17 cellular contexts compared by ENCODE assay signal in genomic region chr17:44171931-44172455, GRCh38. TPM values are rescaled to one million over a fixed set of nuclear protein-coding genes. Genes with fewer than 3 reads are reported as not detected.
A peak's percentile ranks its signal among the peaks of the same experiment; 100 is the strongest.
DNase-seq lines count a peak whose midpoint lies in the region; ATAC-seq and TF ChIP-seq lines count a peak whose summit lies in the region.
"Had no signal": no experiment of that assay in that cellular context is flagged by ENCODE, and none has a peak within 500 bp of the region (broad histone marks: within the 10 kb centered on the region; RNA-seq: fewer than 3 reads in every experiment).

No MANE protein-coding gene starts in this region.

- H3K4me1 Mint-ChIP-seq in stimulated activated naive CD8-positive, alpha-beta T cell treated with anti-CD3 and anti-CD28 coated beads, Interleukin-15, amount 100 ng/mL, for 72 hours, result peaks cover 14% of the 10 kb centered on the region
- peaks cover 23% of the 10 kb centered on the region for H3K4me1 Mint-ChIP-seq in WTC11

- DNase-seq in stimulated activated naive CD8-positive, alpha-beta T cell treated with anti-CD3 and anti-CD28 coated beads, Interleukin-15, Interleukin-2, amounts not matched to agents 100 U/mL and 50 U/mL, for 24 hours, result no peak
- DNase-seq in stimulated activated naive CD8-positive, alpha-beta T cell treated with anti-CD3 and anti-CD28 coated beads, Interleukin-15, amount 100 ng/mL, for 72 hours, result no peak
- DNase-seq in WTC11 (ENCODE audit: low spot score), result no peak
- peak; percentile 13 for DNase-seq in myocyte (ENCODE audit: low read depth)
- no peak for DNase-seq in foreskin melanocyte
- no peak for DNase-seq in activated effector memory CD4-positive, alpha-beta T cell treated with Interleukin-2 at 50 U/mL for 16 hours
- DNase-seq in HuH-7.5 (ENCODE audit: low spot score), result no peak
- DNase-seq: activated CD4-positive, alpha-beta T cell treated with anti-CD3 and anti-CD28 coated beads for 4 hours; body of pancreas; DMS79 treated with DMSO at 0.1 percent for 48 hours; head of caudate nucleus; NCI-H1417 treated with DMSO at 0.1 percent for 48 hours; NCI-H526; occipital lobe had no signal

- no peak overlapping the region for H3K27ac Mint-ChIP-seq in stimulated activated naive CD8-positive, alpha-beta T cell treated with anti-CD3 and anti-CD28 coated beads, Interleukin-15, amount 100 ng/mL, for 72 hours
- H3K27ac Mint-ChIP-seq in WTC11, result peak overlapping the region; percentile 26; the same call in 1 of the 2 replicates

- no peak for TF ChIP-seq CTCF in WTC11 (IDR thresholded peaks at IDR 0.05)

- POLR2A ChIA-PET in WTC11 (lab: Charles Lee), result interaction anchor here (0.5 to 0.9 kb wide), 3 partner anchors 61 to 264 kb away, joined by 3 to 6 read pairs (median 3); no protein-coding TSS in a partner anchor

- peaks cover 8% of the 10 kb centered on the region for H3K36me3 Mint-ChIP-seq in WTC11

- CTCF ChIA-PET in WTC11 (lab: Charles Lee), result interaction anchor here (0.7 to 4.3 kb wide), 10 partner anchors 13 to 182 kb away, joined by 3 to 32 read pairs (median 6); partner anchors contain the start of gene TMUB2

- H3K9me3 Mint-ChIP-seq in stimulated activated naive CD8-positive, alpha-beta T cell treated with anti-CD3 and anti-CD28 coated beads, Interleukin-15, amount 100 ng/mL, for 72 hours, result no peaks in the 10 kb centered on the region
- H3K9me3 Mint-ChIP-seq in WTC11, result no peaks in the 10 kb centered on the region

- no peak overlapping the region for H3K4me3 Mint-ChIP-seq in stimulated activated naive CD8-positive, alpha-beta T cell treated with anti-CD3 and anti-CD28 coated beads, Interleukin-15, amount 100 ng/mL, for 72 hours
- no peak overlapping the region for H3K4me3 Mint-ChIP-seq in WTC11

- no peaks in the 10 kb centered on the region for H3K27me3 Mint-ChIP-seq in stimulated activated naive CD8-positive, alpha-beta T cell treated with anti-CD3 and anti-CD28 coated beads, Interleukin-15, amount 100 ng/mL, for 72 hours
- H3K27me3 Mint-ChIP-seq in WTC11 (ENCODE audit: low read depth), result no peaks in the 10 kb centered on the region; the same call in 1 of the 2 replicates

- peak; percentile 15 for ATAC-seq in stimulated activated naive CD8-positive, alpha-beta T cell treated with anti-CD3 and anti-CD28 coated beads, Interleukin-15, Interleukin-2, amounts not matched to agents 100 U/mL and 50 U/mL, for 24 hours
- ATAC-seq in stimulated activated naive CD8-positive, alpha-beta T cell treated with anti-CD3 and anti-CD28 coated beads, Interleukin-15, amount 100 ng/mL, for 72 hours, result no peak
- ATAC-seq in WTC11 (no peak), GM21717 (IDR thresholded peaks at IDR 0.05; ENCODE audit: unreplicated experiment) (no peak)
- ATAC-seq: body of pancreas had no signal

TF ChIP-seq in WTC11, 78 proteins besides CTCF, POLR2A, EP300 and RAD21:
- TF ChIP-seq, protein P1, sequence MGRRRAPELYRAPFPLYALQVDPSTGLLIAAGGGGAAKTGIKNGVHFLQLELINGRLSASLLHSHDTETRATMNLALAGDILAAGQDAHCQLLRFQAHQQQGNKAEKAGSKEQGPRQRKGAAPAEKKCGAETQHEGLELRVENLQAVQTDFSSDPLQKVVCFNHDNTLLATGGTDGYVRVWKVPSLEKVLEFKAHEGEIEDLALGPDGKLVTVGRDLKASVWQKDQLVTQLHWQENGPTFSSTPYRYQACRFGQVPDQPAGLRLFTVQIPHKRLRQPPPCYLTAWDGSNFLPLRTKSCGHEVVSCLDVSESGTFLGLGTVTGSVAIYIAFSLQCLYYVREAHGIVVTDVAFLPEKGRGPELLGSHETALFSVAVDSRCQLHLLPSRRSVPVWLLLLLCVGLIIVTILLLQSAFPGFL (CRISPR knock-in tag; IDR thresholded peaks at IDR 0.05; ENCODE audit: borderline replicate concordance), result 0 out of 2 replicates have a peak, but pooled peaks have one; percentile 24
- TF ChIP-seq RELA (CRISPR knock-in tag; IDR thresholded peaks at IDR 0.05; ENCODE audit: borderline replicate concordance) (0 out of 2 replicates have a peak, but pooled peaks have one; percentile 51), GRHL2 (CRISPR knock-in tag; IDR thresholded peaks at IDR 0.05; ENCODE audit: insufficient replicate concordance, severe bottlenecking) (no peak), KAT7 (CRISPR knock-in tag; IDR thresholded peaks at IDR 0.05; ENCODE audit: borderline replicate concordance) (0 out of 2 replicates have a peak, but pooled peaks have one; percentile 40), MLX (CRISPR knock-in tag; IDR thresholded peaks at IDR 0.05) (no peak), ELF4 (CRISPR knock-in tag; IDR thresholded peaks at IDR 0.05; ENCODE audit: low read depth) (no peak), ZNF232 (CRISPR knock-in tag; IDR thresholded peaks at IDR 0.05) (no peak), CDX4 (CRISPR knock-in tag; IDR thresholded peaks at IDR 0.05; ENCODE audit: borderline replicate concordance) (no peak)
- TF ChIP-seq, protein P2, sequence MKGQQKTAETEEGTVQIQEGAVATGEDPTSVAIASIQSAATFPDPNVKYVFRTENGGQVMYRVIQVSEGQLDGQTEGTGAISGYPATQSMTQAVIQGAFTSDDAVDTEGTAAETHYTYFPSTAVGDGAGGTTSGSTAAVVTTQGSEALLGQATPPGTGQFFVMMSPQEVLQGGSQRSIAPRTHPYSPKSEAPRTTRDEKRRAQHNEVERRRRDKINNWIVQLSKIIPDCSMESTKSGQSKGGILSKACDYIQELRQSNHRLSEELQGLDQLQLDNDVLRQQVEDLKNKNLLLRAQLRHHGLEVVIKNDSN (CRISPR knock-in tag; IDR thresholded peaks at IDR 0.05), result no peak

RNA-seq across cellular contexts. Expression of gene ASB16, which starts 1.5 kb away (rescaled TPM):
- 0.11 to 0.23 TPM (median 0.14 TPM) in 3 replicates for total RNA-seq in WTC11 (2021)
- total RNA-seq in myocyte, result 4.0 and 7.8 TPM in 2 replicates
- polyA plus RNA-seq in myocyte (2012), result 1.7 TPM
- total RNA-seq: occipital lobe, temporal lobe had no signal
- polyA plus RNA-seq: AG04450 had no signal

RNA-seq across cellular contexts. Expression of gene TMUB2, which starts 14.8 kb away (rescaled TPM):
- 21.9 to 26.9 TPM (median 25.3 TPM) in 3 replicates for total RNA-seq in WTC11 (2021)
- 28.1 and 28.6 TPM in 2 replicates for total RNA-seq in myocyte
- 43.7 TPM for polyA plus RNA-seq in myocyte (2012)

RNA-seq across cellular contexts. Expression of gene ATXN7L3, which starts 27.7 kb away (rescaled TPM):
- total RNA-seq in WTC11 (2021) (113 to 124 TPM (median 114 TPM) in 3 replicates), myocyte (55.4 and 60.5 TPM in 2 replicates)
- 49.3 TPM for polyA plus RNA-seq in myocyte (2012)

RNA-seq across cellular contexts. Expression of gene HROB, which starts 30.3 kb away (rescaled TPM):
- total RNA-seq in WTC11 (2021) (22.4 to 23.9 TPM (median 23.7 TPM) in 3 replicates), myocyte (0.45 and 1.4 TPM in 2 replicates)
- polyA plus RNA-seq in myocyte (2012), result 0.81 TPM

RNA-seq across cellular contexts. Expression of gene UBTF, which starts 47.5 kb away (rescaled TPM):
- 69.5 to 77.1 TPM (median 75.9 TPM) in 3 replicates for total RNA-seq in WTC11 (2021)
- 45.7 and 65.8 TPM in 2 replicates for total RNA-seq in myocyte
- 54.7 TPM for polyA plus RNA-seq in myocyte (2012)
